ENCODE assay signal across 14 cellular contexts in genomic region chr1:206457408-206457807, GRCh38. TPM values are rescaled to one million over a fixed set of nuclear protein-coding genes. Genes with fewer than 3 reads are reported as not detected.
A peak's percentile ranks its signal among the peaks of the same experiment; 100 is the strongest.
DNase-seq lines count a peak whose midpoint lies in the region; ATAC-seq and TF ChIP-seq lines count a peak whose summit lies in the region.
"Had no signal": no experiment of that assay in that cellular context is flagged by ENCODE, and none has a peak within 500 bp of the region (broad histone marks: within the 10 kb centered on the region; RNA-seq: fewer than 3 reads in every experiment).

No MANE protein-coding gene starts in this region.

- no peak for TF ChIP-seq EP300 in suprapubic skin (IDR thresholded peaks at IDR 0.05)

- H3K36me3 ChIP-seq in breast epithelium: no peaks in the 10 kb centered on the region
- peaks cover 45% of the 10 kb centered on the region for H3K36me3 ChIP-seq in suprapubic skin

- H3K27me3 ChIP-seq in breast epithelium: no peaks in the 10 kb centered on the region
- H3K27me3 ChIP-seq in suprapubic skin: no peaks in the 10 kb centered on the region
- H3K27me3 ChIP-seq: vagina had no signal

- H3K9me3 ChIP-seq in breast epithelium: no peaks in the 10 kb centered on the region
- no peaks in the 10 kb centered on the region for H3K9me3 ChIP-seq in suprapubic skin
- H3K9me3 ChIP-seq: vagina had no signal

- H3K27ac ChIP-seq in breast epithelium (peak overlapping the region in 1 of 2 donors; percentile 57), suprapubic skin (peak overlapping the region; percentile 24)

- no peak overlapping the region for H3K4me3 Mint-ChIP-seq in MCF 10A (ENCODE audit: unreplicated experiment)
- H3K4me3 Mint-ChIP-seq in activated CD4-positive, alpha-beta memory T cell treated with anti-CD3 and anti-CD28 coated beads, Interleukin-2, amount 10 ng/mL, durations not matched to agents 7 days and 5 days: no peak overlapping the region
- H3K4me3 Mint-ChIP-seq: IgD-negative memory B cell; stimulated activated naive B cell treated with anti-CD40 and anti-IgM and Interleukin-4, amounts not matched to agents 10 μg/mL and 1 μg/mL and 100 μg/mL, for 72 hours had no signal

- WGBS in suprapubic skin: 39% methylated on average over 4 of the region's 4 CpGs

- H3K4me1 ChIP-seq in breast epithelium (no peaks in the 10 kb centered on the region), suprapubic skin (peaks cover 28% of the 10 kb centered on the region)

- peaks cover 56% of the 10 kb centered on the region for H3K36me3 Mint-ChIP-seq in MCF 10A (ENCODE audit: insufficient read depth, unreplicated experiment)
- peaks cover 54% of the 10 kb centered on the region for H3K36me3 Mint-ChIP-seq in activated CD4-positive, alpha-beta memory T cell treated with anti-CD3 and anti-CD28 coated beads, Interleukin-2, amount 10 ng/mL, durations not matched to agents 7 days and 5 days (ENCODE audit: low read depth)
- H3K36me3 Mint-ChIP-seq: IgD-negative memory B cell had no signal

- TF ChIP-seq CTCF in MCF 10A (IDR thresholded peaks at IDR 0.05; ENCODE audit: unreplicated experiment) (no peak), breast epithelium (IDR thresholded peaks at IDR 0.05) (no peak), suprapubic skin (IDR thresholded peaks at IDR 0.05) (no peak)

- H3K27me3 Mint-ChIP-seq in MCF 10A (ENCODE audit: insufficient read depth, unreplicated experiment): no peaks in the 10 kb centered on the region
- H3K27me3 Mint-ChIP-seq in activated CD4-positive, alpha-beta memory T cell treated with anti-CD3 and anti-CD28 coated beads, Interleukin-2, amount 10 ng/mL, durations not matched to agents 7 days and 5 days: no peaks in the 10 kb centered on the region
- H3K27me3 Mint-ChIP-seq: IgD-negative memory B cell; progenitor cell of endocrine pancreas; stimulated activated naive B cell treated with anti-CD40 and anti-IgM and Interleukin-4, amounts not matched to agents 10 μg/mL and 1 μg/mL and 100 μg/mL, for 72 hours had no signal

- no peaks in the 10 kb centered on the region for H3K9me3 Mint-ChIP-seq in MCF 10A (ENCODE audit: unreplicated experiment)
- no peaks in the 10 kb centered on the region for H3K9me3 Mint-ChIP-seq in activated CD4-positive, alpha-beta memory T cell treated with anti-CD3 and anti-CD28 coated beads, Interleukin-2, amount 10 ng/mL, durations not matched to agents 7 days and 5 days
- H3K9me3 Mint-ChIP-seq: IgD-negative memory B cell; stimulated activated naive B cell treated with anti-CD40 and anti-IgM and Interleukin-4, amounts not matched to agents 10 μg/mL and 1 μg/mL and 100 μg/mL, for 72 hours had no signal

- peak overlapping the region; percentile 0 for H3K27ac Mint-ChIP-seq in MCF 10A (ENCODE audit: low read depth, unreplicated experiment)
- peak overlapping the region; percentile 73 for H3K27ac Mint-ChIP-seq in activated CD4-positive, alpha-beta memory T cell treated with anti-CD3 and anti-CD28 coated beads, Interleukin-2, amount 10 ng/mL, durations not matched to agents 7 days and 5 days
- H3K27ac Mint-ChIP-seq: progenitor cell of endocrine pancreas; stimulated activated naive B cell treated with anti-CD40 and anti-IgM and Interleukin-4, amounts not matched to agents 10 μg/mL and 1 μg/mL and 100 μg/mL, for 72 hours had no signal

- intact Hi-C loops in MCF 10A (cut with micrococcal nuclease): no loop called here
- intact Hi-C loops in breast epithelium (cut with DNase I; ENCODE audit: low total_unique reads): no loop called here
- intact Hi-C loops in left ventricle myocardium superior (cut with micrococcal nuclease): no loop called here

- CTCF ChIA-PET in MCF 10A (lab: Yijun Ruan, JAX): interaction anchor here (0.6 to 11.7 kb wide), 8 partner anchors 9 to 206 kb away, joined by 3 to 254 read pairs (median 4); partner anchors contain the start of gene IKBKE
- CTCF ChIA-PET in activated CD4-positive, alpha-beta memory T cell treated with anti-CD3 and anti-CD28 coated beads, Interleukin-2, amount 10 ng/mL, durations not matched to agents 7 days and 5 days (lab: Charles Lee): interaction anchor here (1.0 to 7.5 kb wide), 4 partner anchors 9 to 22 kb away, joined by 3 to 66 read pairs (median 8); partner anchors contain the start of gene IKBKE

- DNase-seq in MCF 10A (ENCODE audit: unreplicated experiment) (no peak), breast epithelium (ENCODE audit: low spot score in 2 of 2) (no peak), left ventricle myocardium superior (no peak), suprapubic skin (ENCODE audit: low spot score in 2 of 2) (peak in 1 of 2 donors; percentile 64), OCI-M1 (lab: John Stamatoyannopoulos, UW) (no peak), NCI-H510A (lab: John Stamatoyannopoulos, UW) (no peak), RPMI8226 (no peak)
- peak; percentile 37 for DNase-seq in activated CD4-positive, alpha-beta memory T cell treated with anti-CD3 and anti-CD28 coated beads, Interleukin-2, amount 10 ng/mL, durations not matched to agents 7 days and 5 days
- DNase-seq: NCI-H1417 treated with DMSO at 0.1 percent for 48 hours; SIG-M5; stimulated activated naive B cell treated with anti-CD40 and anti-IgM and Interleukin-4, amounts not matched to agents 10 μg/mL and 1 μg/mL and 100 μg/mL, for 72 hours had no signal

- TF ChIP-seq POLR2A in breast epithelium (IDR thresholded peaks at IDR 0.05) (no peak), suprapubic skin (IDR thresholded peaks at IDR 0.05) (no peak)

- ATAC-seq in left ventricle myocardium superior: peak; percentile 28
- ATAC-seq: stimulated activated naive B cell treated with anti-CD40 and anti-IgM and Interleukin-4, amounts not matched to agents 10 μg/mL and 1 μg/mL and 100 μg/mL, for 72 hours had no signal

- no TSS peak for BruUV-seq in MCF 10A (replicated peaks; lab: Mats Ljungman, UMichigan)

- H3K4me3 ChIP-seq in breast epithelium (no peak overlapping the region), suprapubic skin (no peak overlapping the region)
- H3K4me3 ChIP-seq: vagina had no signal

- peaks cover 12% of the 10 kb centered on the region for H3K4me1 Mint-ChIP-seq in MCF 10A (ENCODE audit: insufficient read depth, unreplicated experiment)
- H3K4me1 Mint-ChIP-seq in activated CD4-positive, alpha-beta memory T cell treated with anti-CD3 and anti-CD28 coated beads, Interleukin-2, amount 10 ng/mL, durations not matched to agents 7 days and 5 days: peaks cover 29% of the 10 kb centered on the region

- POLR2A ChIA-PET in MCF 10A (lab: Yijun Ruan, JAX): interaction anchor here (0.9 to 1.5 kb wide), 4 partner anchors 13 to 154 kb away, joined by 3 to 4 read pairs (median 3); partner anchors contain the start of genes EIF2D and IKBKE
- POLR2A ChIA-PET in activated CD4-positive, alpha-beta memory T cell treated with anti-CD3 and anti-CD28 coated beads, Interleukin-2, amount 10 ng/mL, durations not matched to agents 7 days and 5 days (lab: Charles Lee): interaction anchor here (0.7 to 1.5 kb wide), 7 partner anchors 8 to 26 kb away, joined by 3 to 5 read pairs (median 4); partner anchors contain the start of gene IKBKE

RNA-seq across cellular contexts. Expression of gene IKBKE, which starts 12.9 kb away (rescaled TPM):
- total RNA-seq in MCF 10A (2022): 7.1 and 12.1 TPM in 2 replicates
- total RNA-seq in breast epithelium: 1 to 10 TPM; 4.4 to 4.9 (median 4.8) TPM
- total RNA-seq in activated CD4-positive, alpha-beta memory T cell treated with anti-CD3 and anti-CD28 coated beads, Interleukin-2, amount 10 ng/mL, durations not matched to agents 7 days and 5 days: 10 to 100 TPM; 61.8 to 63.6 TPM
- 0.64 TPM for total RNA-seq in left ventricle myocardium superior
- 10 to 100 TPM in 3 of 4 donors, 1 to 10 TPM in 1; 5.7 to 27.0 (median 17.4) TPM for total RNA-seq in suprapubic skin

RNA-seq across cellular contexts. Expression of gene RASSF5, which starts 49.9 kb away (rescaled TPM):
- total RNA-seq in MCF 10A (2022) (8.3 and 9.6 TPM in 2 replicates), breast epithelium (10 to 100 TPM; 11.0 to 17.0 (median 11.1) TPM), left ventricle myocardium superior (4.2 TPM), suprapubic skin (10 to 100 TPM; 34.8 to 74.5 (median 64.9) TPM)
- 100 to 1,000 TPM; 213 to 216 TPM for total RNA-seq in activated CD4-positive, alpha-beta memory T cell treated with anti-CD3 and anti-CD28 coated beads, Interleukin-2, amount 10 ng/mL, durations not matched to agents 7 days and 5 days
